8 cellular contexts compared by ENCODE assay signal in genomic region chr20:4112490-4113420, GRCh38. TPM values are rescaled to one million over a fixed set of nuclear protein-coding genes. Genes with fewer than 3 reads are reported as not detected.
DNase-seq lines count a peak whose midpoint lies in the region; ATAC-seq and TF ChIP-seq lines count a peak whose summit lies in the region.

No MANE protein-coding gene starts in this region.

- H3K4me3 ChIP-seq in ovary (no peak overlapping the region), WERI-Rb-1 (ENCODE audit: low read depth, low read length) (no peak overlapping the region)

- in situ Hi-C loops in ACHN (cut with HindIII; ENCODE audit: low pct_ligation_motif_present, low pct_unique_long_range_greater_than_20kb, low sequenced_read_pairs), result no loop called here

- H3K9me3 ChIP-seq in ovary (no peaks in the 10 kb centered on the region), WERI-Rb-1 (ENCODE audit: severe bottlenecking) (no peaks in the 10 kb centered on the region)

- TF ChIP-seq POLR2A in ovary (IDR thresholded peaks at IDR 0.05), result no peak

- DNase-seq in ACHN (peak; percentile 28), ovary (peak; percentile 51 to 82 (median 61)), GM19240 (ENCODE audit: insufficient read length, low spot score) (no peak), COLO668 (lab: John Stamatoyannopoulos, UW; ENCODE audit: unreplicated experiment) (no peak), WERI-Rb-1 (no peak)

- H3K27me3 ChIP-seq in ovary (no peaks in the 10 kb centered on the region), WERI-Rb-1 (ENCODE audit: insufficient read depth, low read depth, severe bottlenecking) (no peaks in the 10 kb centered on the region)

- WGBS in ovary, 3 donors, result 47 to 54% (median 49%) methylated on average over 13 of the region's 13 CpGs

- TF ChIP-seq EP300 in ovary (IDR thresholded peaks at IDR 0.05), result no peak

- H3K4me1 ChIP-seq in ovary (ENCODE audit: insufficient read depth), result peaks cover 3% of the 10 kb centered on the region

- intact Hi-C loops in ovary (cut with DNase I), result loop anchor here in 1 of 4 donors (5.0 kb wide), 1 partner anchor 480 kb away; no protein-coding TSS in a partner anchor

- H3K36me3 ChIP-seq in ovary (no peaks in the 10 kb centered on the region), WERI-Rb-1 (no peaks in the 10 kb centered on the region)

- ATAC-seq in GM19351 (IDR thresholded peaks at IDR 0.05; ENCODE audit: unreplicated experiment) (peak; percentile 62), HG03354 (IDR thresholded peaks at IDR 0.05; ENCODE audit: poor library complexity, severe bottlenecking, unreplicated experiment) (peak; percentile 60)

- peak overlapping the region; percentile 55 for H3K27ac ChIP-seq in VCaP
- no peak overlapping the region for H3K27ac ChIP-seq in ovary
- no peak overlapping the region for H3K27ac ChIP-seq in WERI-Rb-1

- TF ChIP-seq CTCF in VCaP (conservative IDR thresholded peaks at IDR 0.05) (no peak), ovary (IDR thresholded peaks at IDR 0.05) (no peak), WERI-Rb-1 (IDR thresholded peaks at IDR 0.05; ENCODE audit: low read depth, low read length) (no peak)

RNA-seq across cellular contexts. Expression of gene SMOX, which starts 35.9 kb away (rescaled TPM):
- 10 to 100 TPM in 6 of 7 donors, 1 to 10 TPM in 1; 9.8 to 31.8 (median 15.7) TPM for total RNA-seq in ovary
- 10 to 100 TPM in 1 of 2 donors, 1 to 10 TPM in 1; 4.9 to 14.6 TPM for polyA plus RNA-seq in ovary

Comparison
In these comparisons a context has a peak if more than half of its experiments do, and no peak if none do; other contexts are left out.
1. DNase-seq: peak in ACHN (single experiment) and ovary (5 of 5); none in GM19240 (single experiment), COLO668 (single experiment) and WERI-Rb-1 (single experiment).